16 cellular contexts compared by ENCODE assay signal in the genomic region with DNA sequence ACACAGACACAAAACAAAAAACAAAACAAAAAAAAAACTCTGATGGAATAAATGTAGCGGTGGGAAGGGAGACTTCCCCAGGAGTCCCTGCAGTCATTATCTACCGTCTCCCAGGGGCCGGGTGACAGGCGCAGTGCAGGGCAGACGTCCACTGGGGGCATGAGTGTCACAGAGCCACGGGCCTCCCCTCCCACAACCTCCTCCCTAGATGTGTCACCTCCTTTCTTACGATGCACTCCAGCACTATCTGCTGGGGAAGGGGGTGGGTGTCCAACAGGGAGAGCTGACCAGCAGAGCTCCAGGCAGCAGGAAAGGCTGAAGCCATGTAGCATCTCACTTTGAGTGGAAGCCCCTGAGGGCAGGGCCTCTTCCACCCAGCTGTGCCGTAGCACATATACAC.
DNase-seq lines count a peak whose midpoint lies in the region; ATAC-seq, FAIRE-seq and TF ChIP-seq lines count a peak whose summit lies in the region.
"Had no signal": no experiment of that assay in that cellular context is flagged by ENCODE, and none has a peak within 500 bp of the region (broad histone marks: within the 10 kb centered on the region; RNA-seq: fewer than 3 reads in every experiment).

No MANE protein-coding gene starts in this region.

- no peaks in the 10 kb centered on the region for H3K79me2 ChIP-seq in HCT116 (ENCODE audit: insufficient read depth, low read length)
- H3K79me2 ChIP-seq in HepG2 (ENCODE audit: insufficient read depth, low read length): no peaks in the 10 kb centered on the region

- no peaks in the 10 kb centered on the region for H3K9me2 ChIP-seq in HCT116 (ENCODE audit: insufficient read depth)

- peak; percentile 13 for DNase-seq in EH (ENCODE audit: low read depth)
- no peak for DNase-seq in HCT116 (ENCODE audit: low read depth, low spot score)
- peak; percentile 10 for DNase-seq in RPMI7951 (ENCODE audit: low read depth)
- no peak for DNase-seq in HepG2 (ENCODE audit: low spot score)
- no peak for DNase-seq in GM13977 (ENCODE audit: low spot score)
- no peak for DNase-seq in activated CD4-positive, alpha-beta memory T cell treated with anti-CD3 and anti-CD28 coated beads for 36 hours
- DNase-seq: activated gamma-delta T cell; foreskin melanocyte; NCI-H187 treated with DMSO at 0.1 percent for 48 hours; pancreas; stimulated activated CD4-positive, alpha-beta T cell treated with anti-CD3 and anti-CD28 coated beads, Interleukin-4, amount 100 ng/mL, for 24 hours; stimulated activated CD8-positive, alpha-beta memory T cell treated with anti-CD3 and anti-CD28 coated beads, Interleukin-4, amount 100 ng/mL, for 48 hours had no signal

- CTCF ChIA-PET in HCT116 (lab: Charles Lee): no interaction called here
- CTCF ChIA-PET in HepG2 (lab: Yijun Ruan, JAX; ENCODE audit: low intra/inter-chr PET ratio, low total read pairs): no interaction called here
- CTCF ChIA-PET in activated CD4-positive, alpha-beta memory T cell treated with anti-CD3 and anti-CD28 coated beads for 36 hours (lab: Charles Lee): interaction anchor here (1.1 kb wide), 1 partner anchor 25 kb away, joined by 4 read pairs; no protein-coding TSS in a partner anchor

- no peaks in the 10 kb centered on the region for H3K36me3 Mint-ChIP-seq in activated CD4-positive, alpha-beta memory T cell treated with anti-CD3 and anti-CD28 coated beads for 36 hours

- RAD21 ChIA-PET in HCT116 (lab: Charles Lee; ENCODE audit: low non-redundant PET in 1 of 2, low total read pairs in 2 of 2, uncharacterized antibody in 2 of 2, unreplicated experiment in 2 of 2): no interaction called here

- no peak overlapping the region for H3K27ac ChIP-seq in HCT116 (ENCODE audit: low read depth, low read length)
- H3K27ac ChIP-seq in HepG2 (ENCODE audit: extremely low read length, insufficient read depth, low read length): no peak overlapping the region
- H3K27ac ChIP-seq: pancreas, suprapubic skin had no signal

- 29% methylated on average over 8 of the region's 8 CpGs for WGBS in HepG2 (ENCODE audit: low lambda C conversion rate)

- no peak overlapping the region for H3K9ac ChIP-seq in HCT116 (ENCODE audit: low read length)
- H3K9ac ChIP-seq in HepG2 (ENCODE audit: insufficient read depth, low read depth, low read length): no peak overlapping the region

- no peak overlapping the region for H2AFZ ChIP-seq in HCT116 (ENCODE audit: low read depth, low read length, poor library complexity, severe bottlenecking)
- H2AFZ ChIP-seq in HepG2 (ENCODE audit: low read length): no peak overlapping the region

- H3K27me3 Mint-ChIP-seq in activated CD4-positive, alpha-beta memory T cell treated with anti-CD3 and anti-CD28 coated beads for 36 hours: no peaks in the 10 kb centered on the region

- no peak overlapping the region for H3K4me2 ChIP-seq in HCT116 (ENCODE audit: low read length)
- no peak overlapping the region for H3K4me2 ChIP-seq in HepG2 (ENCODE audit: low read depth, low read length)

- H3K9me3 ChIP-seq in HCT116 (ENCODE audit: control insufficient read depth in 1 of 2, insufficient read depth in 1 of 2, low read depth in 1 of 2, low read length in 2 of 2) (no peaks in the 10 kb centered on the region), HepG2 (ENCODE audit: low read length) (no peaks in the 10 kb centered on the region)
- H3K9me3 ChIP-seq: pancreas, suprapubic skin had no signal

- no peaks in the 10 kb centered on the region for H4K20me1 ChIP-seq in HCT116 (ENCODE audit: insufficient read depth)
- no peaks in the 10 kb centered on the region; the same call in 1 of the 2 replicates for H4K20me1 ChIP-seq in HepG2 (ENCODE audit: insufficient read depth, low read length)

- in situ Hi-C loops in HepG2 (cut with HindIII; ENCODE audit: extremely low pct_ligation_motif_present, low pct_unique_long_range_greater_than_20kb) (no loop called here), GM13977 (cut with MboI; ENCODE audit: low pct_unique_long_range_greater_than_20kb, low sequenced_read_pairs, unreplicated experiment) (no loop called here)

- ATAC-seq in HCT116: peak; percentile 91
- peak; percentile 65 for ATAC-seq in HepG2
- ATAC-seq in GM18909 (IDR thresholded peaks at IDR 0.05; ENCODE audit: poor library complexity, unreplicated experiment): no peak
- ATAC-seq: pancreas had no signal

- H3K36me3 ChIP-seq in HCT116 (ENCODE audit: control insufficient read depth in 1 of 2, insufficient read depth in 2 of 2, low read length in 2 of 2) (no peaks in the 10 kb centered on the region), HepG2 (replicated peaks in 1 of 2; ENCODE audit: control insufficient read depth in 1 of 2, insufficient read depth in 2 of 2, low read length in 2 of 2) (no peaks in the 10 kb centered on the region)
- H3K36me3 ChIP-seq: pancreas, suprapubic skin had no signal

- no TSS peak for BruUV-seq in HCT116 (replicated peaks; lab: Mats Ljungman, UMichigan)
- no TSS peak for BruUV-seq in HepG2 (replicated peaks; lab: Mats Ljungman, UMichigan)

- TF ChIP-seq EP300 in HepG2 (IDR thresholded peaks at IDR 0.05; ENCODE audit: low read depth in 2 of 2, low read length in 2 of 2) (no peak), HepG2 (CRISPR knock-in tag; IDR thresholded peaks at IDR 0.05; ENCODE audit: borderline replicate concordance) (no peak)

- H3K4me1 ChIP-seq in HCT116 (ENCODE audit: control insufficient read depth in 1 of 2, insufficient read depth in 2 of 2, low read length in 2 of 2) (no peaks in the 10 kb centered on the region), HepG2 (ENCODE audit: insufficient read depth, low read length) (no peaks in the 10 kb centered on the region)
- H3K4me1 ChIP-seq: pancreas had no signal

- no peak overlapping the region for H3K4me3 Mint-ChIP-seq in activated CD4-positive, alpha-beta memory T cell treated with anti-CD3 and anti-CD28 coated beads for 36 hours

- H3K9me3 Mint-ChIP-seq in activated CD4-positive, alpha-beta memory T cell treated with anti-CD3 and anti-CD28 coated beads for 36 hours: no peaks in the 10 kb centered on the region

- H3K4me1 Mint-ChIP-seq in activated CD4-positive, alpha-beta memory T cell treated with anti-CD3 and anti-CD28 coated beads for 36 hours (ENCODE audit: low read depth): peaks cover 10% of the 10 kb centered on the region

- no peak overlapping the region for H3K4me3 ChIP-seq in HCT116 (replicated peaks in 1 of 2; ENCODE audit: low read depth in 1 of 2, low read length in 2 of 2)
- H3K4me3 ChIP-seq in HepG2 (replicated peaks in 1 of 3; ENCODE audit: insufficient read depth in 1 of 3, low read depth in 2 of 3, low read length in 3 of 3): no peak overlapping the region
- H3K4me3 ChIP-seq: pancreas, suprapubic skin had no signal

- H3K27ac Mint-ChIP-seq in activated CD4-positive, alpha-beta memory T cell treated with anti-CD3 and anti-CD28 coated beads for 36 hours: no peak overlapping the region

- no peak for FAIRE-seq in HepG2 (lab: Jason Lieb, UNC)
- FAIRE-seq: D721Med, endometrium, pancreas had no signal

- peak in 2 of 3 experiments; percentile 31; a peak in 4 of 6 replicates for TF ChIP-seq CTCF in HCT116 (IDR thresholded peaks at IDR 0.05 in 2 of 3, conservative IDR thresholded peaks at IDR 0.05 in 1 of 3; ENCODE audit: borderline replicate concordance in 1 of 3, insufficient read depth in 1 of 3, low read depth in 2 of 3, low read length in 2 of 3)
- TF ChIP-seq CTCF in HepG2 (CRISPR knock-in tag; IDR thresholded peaks at IDR 0.05): no peak
- no peak for TF ChIP-seq CTCF in GM13977 (IDR thresholded peaks at IDR 0.05; ENCODE audit: extremely low read depth, insufficient read depth, missing control alignments)

- intact Hi-C loops in HCT116 (cut with micrococcal nuclease) (no loop called here), HepG2 (cut with micrococcal nuclease; ENCODE audit: unreplicated experiment) (no loop called here)
- intact Hi-C loops in activated CD4-positive, alpha-beta memory T cell treated with anti-CD3 and anti-CD28 coated beads for 36 hours (cut with micrococcal nuclease): no loop called here

- POLR2A ChIA-PET in HCT116 (lab: Charles Lee) (no interaction called here), HepG2 (lab: Yijun Ruan, JAX) (no interaction called here)
- POLR2A ChIA-PET in activated CD4-positive, alpha-beta memory T cell treated with anti-CD3 and anti-CD28 coated beads for 36 hours (lab: Charles Lee): no interaction called here

- TF ChIP-seq POLR2A in HCT116 (IDR thresholded peaks at IDR 0.05; ENCODE audit: borderline replicate concordance, extremely low read depth, insufficient read depth, insufficient read length) (no peak), HepG2 (IDR thresholded peaks at IDR 0.05; ENCODE audit: insufficient read depth in 1 of 2, low read depth in 2 of 2, low read length in 2 of 2) (no peak)

- TF ChIP-seq RAD21 in HCT116 (IDR thresholded peaks at IDR 0.05; ENCODE audit: low read depth) (no peak), HepG2 (CRISPR knock-in tag; IDR thresholded peaks at IDR 0.05) (no peak)

- H3K27me3 ChIP-seq in HCT116 (ENCODE audit: insufficient read depth, low read length) (peaks cover 4% of the 10 kb centered on the region; the same call in 1 of the 2 replicates), HepG2 (ENCODE audit: control insufficient read depth in 1 of 2, insufficient read depth in 2 of 2, low read length in 2 of 2) (peaks cover 0 to 17% of the 10 kb centered on the region in 2 experiments; a peak in 3 of 5 replicates)
- H3K27me3 ChIP-seq: pancreas, suprapubic skin had no signal

TF ChIP-seq in HCT116, 20 proteins besides CTCF, POLR2A, EP300 and RAD21 (continues in another document):
- TF ChIP-seq EZH2phosphoT487 (IDR thresholded peaks at IDR 0.05; ENCODE audit: borderline replicate concordance) (no peak), ELF1 (IDR thresholded peaks at IDR 0.05; ENCODE audit: borderline replicate concordance, low read depth) (no peak), JUND (IDR thresholded peaks at IDR 0.05) (no peak), SIN3A (IDR thresholded peaks at IDR 0.05; ENCODE audit: low read depth) (no peak), YY1 (IDR thresholded peaks at IDR 0.05; ENCODE audit: extremely low read depth, insufficient replicate concordance, low read depth, low read length) (no peak), ATF3 (IDR thresholded peaks at IDR 0.05) (no peak)

TF ChIP-seq in HepG2, 621 proteins besides CTCF, POLR2A, EP300 and RAD21:
- TF ChIP-seq NPAS2 (CRISPR knock-in tag; IDR thresholded peaks at IDR 0.05; ENCODE audit: borderline replicate concordance) (no peak), ZNF484 (CRISPR knock-in tag; IDR thresholded peaks at IDR 0.05; ENCODE audit: borderline replicate concordance, low read depth) (no peak), ERF (CRISPR knock-in tag; IDR thresholded peaks at IDR 0.05) (no peak), NFKBIZ (CRISPR knock-in tag; IDR thresholded peaks at IDR 0.05) (no peak), RELA (CRISPR knock-in tag; IDR thresholded peaks at IDR 0.05) (no peak)

Comparison
In these comparisons a context has a peak if more than half of its experiments do, and no peak if none do; other contexts are left out.
1. DNase-seq: peak in EH (single experiment) and RPMI7951 (single experiment); none in HCT116 (single experiment), HepG2 (single experiment), GM13977 (single experiment) and activated CD4-positive, alpha-beta memory T cell treated with anti-CD3 and anti-CD28 coated beads for 36 hours (single experiment).
2. CTCF ChIP-seq: peak in HCT116 (2 of 3); none in HepG2 (single experiment) and GM13977 (single experiment).